Comparison of ENCODE assay signal across 1 cellular context in the genomic region with DNA sequence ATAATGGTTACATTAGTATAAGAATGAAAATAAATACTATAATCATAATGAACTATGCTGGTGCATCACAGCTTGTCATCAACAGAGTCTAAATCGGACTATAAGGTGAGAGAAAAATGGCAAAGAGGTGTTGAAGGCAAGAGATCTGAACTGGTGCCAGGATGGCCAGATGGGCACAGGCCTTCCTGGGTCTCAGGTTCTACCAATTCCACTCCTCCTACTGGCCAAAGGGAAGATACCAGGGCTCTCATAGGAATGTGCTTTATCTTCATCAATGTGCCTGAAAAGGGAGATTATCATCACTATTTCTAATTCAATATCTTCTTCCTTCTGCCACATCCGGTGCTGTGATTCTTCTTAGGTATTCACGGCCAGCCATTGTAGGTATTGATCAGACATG.
TF ChIP-seq lines count a peak whose summit lies in the region.

No MANE protein-coding gene starts in this region.

TF ChIP-seq in IMR-90, 13 proteins besides CTCF, POLR2A, EP300 and RAD21:
- no peak for TF ChIP-seq MAFK (IDR thresholded peaks at IDR 0.05; ENCODE audit: low read depth, low read length)
- TF ChIP-seq BHLHE40 (IDR thresholded peaks at IDR 0.05; ENCODE audit: low read depth, low read length): no peak
- no peak for TF ChIP-seq MAZ (IDR thresholded peaks at IDR 0.05; ENCODE audit: borderline replicate concordance, low read depth, low read length)
- TF ChIP-seq MXI1 (IDR thresholded peaks at IDR 0.05; ENCODE audit: borderline replicate concordance, low read depth, low read length): no peak
- no peak for TF ChIP-seq CEBPB (IDR thresholded peaks at IDR 0.05; ENCODE audit: low read depth, low read length)
- TF ChIP-seq SMC3 (IDR thresholded peaks at IDR 0.05; ENCODE audit: low read depth, low read length): no peak
- no peak for TF ChIP-seq RCOR1 (IDR thresholded peaks at IDR 0.05; ENCODE audit: insufficient replicate concordance, low read length)
- TF ChIP-seq FOS (IDR thresholded peaks at IDR 0.05; ENCODE audit: low read depth, low read length): no peak
- TF ChIP-seq CHD1 (IDR thresholded peaks at IDR 0.05; ENCODE audit: low read depth, low read length): no peak
- TF ChIP-seq, protein P1, sequence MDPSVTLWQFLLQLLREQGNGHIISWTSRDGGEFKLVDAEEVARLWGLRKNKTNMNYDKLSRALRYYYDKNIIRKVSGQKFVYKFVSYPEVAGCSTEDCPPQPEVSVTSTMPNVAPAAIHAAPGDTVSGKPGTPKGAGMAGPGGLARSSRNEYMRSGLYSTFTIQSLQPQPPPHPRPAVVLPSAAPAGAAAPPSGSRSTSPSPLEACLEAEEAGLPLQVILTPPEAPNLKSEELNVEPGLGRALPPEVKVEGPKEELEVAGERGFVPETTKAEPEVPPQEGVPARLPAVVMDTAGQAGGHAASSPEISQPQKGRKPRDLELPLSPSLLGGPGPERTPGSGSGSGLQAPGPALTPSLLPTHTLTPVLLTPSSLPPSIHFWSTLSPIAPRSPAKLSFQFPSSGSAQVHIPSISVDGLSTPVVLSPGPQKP (IDR thresholded peaks at IDR 0.05; ENCODE audit: borderline replicate concordance, low read depth, low read length): no peak
- TF ChIP-seq RFX5 (IDR thresholded peaks at IDR 0.05; ENCODE audit: low read depth, low read length): no peak
- TF ChIP-seq, protein P2, sequence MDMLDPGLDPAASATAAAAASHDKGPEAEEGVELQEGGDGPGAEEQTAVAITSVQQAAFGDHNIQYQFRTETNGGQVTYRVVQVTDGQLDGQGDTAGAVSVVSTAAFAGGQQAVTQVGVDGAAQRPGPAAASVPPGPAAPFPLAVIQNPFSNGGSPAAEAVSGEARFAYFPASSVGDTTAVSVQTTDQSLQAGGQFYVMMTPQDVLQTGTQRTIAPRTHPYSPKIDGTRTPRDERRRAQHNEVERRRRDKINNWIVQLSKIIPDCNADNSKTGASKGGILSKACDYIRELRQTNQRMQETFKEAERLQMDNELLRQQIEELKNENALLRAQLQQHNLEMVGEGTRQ (IDR thresholded peaks at IDR 0.05; ENCODE audit: low read depth, low read length): no peak
- no peak for TF ChIP-seq NFE2L2 (IDR thresholded peaks at IDR 0.05; ENCODE audit: low read depth, low read length)
